8 cellular contexts compared by ENCODE assay signal in the genomic region with DNA sequence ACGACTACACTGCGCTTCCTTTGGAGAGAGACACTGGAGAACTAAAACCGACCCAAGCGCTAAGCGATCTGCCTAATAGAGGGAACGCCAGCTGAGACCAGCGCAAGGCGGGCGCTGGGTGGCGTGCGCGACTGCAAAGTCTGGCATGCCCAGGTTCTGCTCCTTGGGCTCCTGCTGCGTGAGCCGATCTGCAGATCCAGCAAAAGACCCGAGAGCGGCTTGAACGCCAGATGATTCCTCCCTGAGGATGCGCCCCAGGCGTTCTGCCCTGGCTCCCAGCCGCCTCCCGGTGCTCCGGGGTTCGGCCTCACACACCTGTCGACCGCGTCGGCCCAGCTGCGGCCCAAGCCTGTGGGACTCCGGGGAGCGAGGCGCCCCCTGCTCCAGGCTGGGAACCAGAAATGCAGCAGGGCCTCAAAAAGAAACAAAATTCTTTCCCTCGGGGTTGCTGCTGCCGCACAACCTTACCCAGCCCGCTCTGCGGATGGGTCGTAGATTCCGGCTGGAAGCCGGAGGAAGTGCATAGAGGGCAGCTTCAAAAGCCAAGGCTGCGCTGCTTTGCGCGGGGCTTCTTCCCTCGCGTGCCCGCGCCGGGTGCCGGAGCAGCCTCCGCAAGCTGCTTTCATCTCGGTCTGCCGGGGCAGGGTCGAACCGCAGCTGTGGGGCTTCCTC. TPM values are rescaled to one million over a fixed set of nuclear protein-coding genes. Genes with fewer than 3 reads are reported as not detected.
DNase-seq lines count a peak whose midpoint lies in the region; ATAC-seq and TF ChIP-seq lines count a peak whose summit lies in the region.

No MANE protein-coding gene starts in this region.

- H3K9ac ChIP-seq in KMS-11 = peak overlapping the region; percentile 70; the same call in 1 of the 2 replicates

- H3K4me1 ChIP-seq in KMS-11 (ENCODE audit: low read depth, poor library complexity, severe bottlenecking) = no peaks in the 10 kb centered on the region
- H3K4me1 ChIP-seq in heart left ventricle = peaks cover 0 to 39% (median 20%) of the 10 kb centered on the region in 12 donors
- peaks cover 6% of the 10 kb centered on the region for H3K4me1 ChIP-seq in prostate gland (replicated peaks)

- POLR2A ChIA-PET in RWPE1 (lab: Yijun Ruan, JAX; ENCODE audit: low non-redundant PET) = no interaction called here

- H3K4me2 ChIP-seq in KMS-11 = peak overlapping the region; percentile 74

- H3K36me3 ChIP-seq in KMS-11 (ENCODE audit: insufficient read depth) (no peaks in the 10 kb centered on the region), heart left ventricle (no peaks in the 10 kb centered on the region), prostate gland (no peaks in the 10 kb centered on the region)

- H4K20me1 ChIP-seq in KMS-11 (ENCODE audit: insufficient read depth) = no peaks in the 10 kb centered on the region

- intact Hi-C loops in heart left ventricle (cut with DNase I) = loop anchor here in 4 of 10 donors (5.0 to 10.0 kb wide), 3 partner anchors 154 to 159 kb away; no protein-coding TSS in a partner anchor
- intact Hi-C loops in prostate gland (cut with DNase I) = no loop called here

- H3K27ac ChIP-seq in KMS-11 (peak overlapping the region; percentile 55), RWPE1 (0 out of 2 replicates have a peak overlapping the region, but pooled peaks have one; percentile 5), heart left ventricle (no peak overlapping the region), prostate gland (no peak overlapping the region)

- ATAC-seq in GM21786 (IDR thresholded peaks at IDR 0.05; ENCODE audit: unreplicated experiment) (peak; percentile 94), heart left ventricle (peak; percentile 83 to 95 (median 95))

- peak; percentile 71 for DNase-seq in ELR (ENCODE audit: low read depth)
- peak; percentile 55 for DNase-seq in RWPE1 (ENCODE audit: low spot score)
- peak; percentile 74 for DNase-seq in activated naive CD4-positive, alpha-beta T cell treated with anti-CD3 and anti-CD28 coated beads, Interleukin-2, amount 50 U/mL, for 16 hours
- DNase-seq in heart left ventricle = peak in 4 of 5 donors; percentile 44 to 79 (median 60)
- peak; percentile 72 for DNase-seq in prostate gland (ENCODE audit: low spot score)
- no peak for DNase-seq in AML-193 (lab: John Stamatoyannopoulos, UW)

- WGBS in heart left ventricle, 4 donors = 1 to 9% (median 2%) methylated on average over 29 to 52 of the region's 52 CpGs
- 1% methylated on average over 30 of the region's 52 CpGs for WGBS in prostate gland

- H3K9me3 ChIP-seq in heart left ventricle = no peaks in the 10 kb centered on the region
- no peaks in the 10 kb centered on the region for H3K9me3 ChIP-seq in prostate gland

- H3K4me3 ChIP-seq in KMS-11 (IDR thresholded peaks at IDR 0.05; ENCODE audit: insufficient read depth, low read depth, low read length) (peak overlapping the region; percentile 33), heart left ventricle (peak overlapping the region; percentile 25 to 63 (median 52)), prostate gland (peak overlapping the region; percentile 34 to 38)

- no peaks in the 10 kb centered on the region for H3K79me2 ChIP-seq in KMS-11 (ENCODE audit: insufficient read depth, low read depth)

- TF ChIP-seq POLR2A in heart left ventricle (IDR thresholded peaks at IDR 0.05) (no peak), prostate gland (IDR thresholded peaks at IDR 0.05) (no peak)

- H2AFZ ChIP-seq in KMS-11 (ENCODE audit: low read depth) = peak overlapping the region; percentile 79

- H3K27me3 ChIP-seq in KMS-11 (ENCODE audit: insufficient read depth, low read depth) (no peaks in the 10 kb centered on the region), heart left ventricle (peaks cover 21 to 70% (median 57%) of the 10 kb centered on the region in 9 donors), prostate gland (replicated peaks; ENCODE audit: insufficient read depth) (peaks cover 15% of the 10 kb centered on the region)

- CTCF ChIA-PET in RWPE1 (lab: Yijun Ruan, JAX) = interaction anchor here (0.5 to 1.8 kb wide), 12 partner anchors 16 to 748 kb away, joined by 3 to 9 read pairs (median 4); a partner anchor contains a TSS

- TF ChIP-seq CTCF in KMS-11 (conservative IDR thresholded peaks at IDR 0.05; ENCODE audit: low read depth, low read length) = peak; percentile 41
- peak; percentile 74 for TF ChIP-seq CTCF in RWPE1 (conservative IDR thresholded peaks at IDR 0.05; ENCODE audit: low read depth)
- TF ChIP-seq CTCF in heart left ventricle (IDR thresholded peaks at IDR 0.05) = peak; percentile 8 to 60 (median 41)
- TF ChIP-seq CTCF in prostate gland (IDR thresholded peaks at IDR 0.05) = peak in 3 of 4 experiments; percentile 22 to 56 (median 39)

RNA-seq across cellular contexts. Expression of a gene that starts 17.9 kb away (rescaled TPM):
- total RNA-seq in heart left ventricle (not detected), prostate gland (under 1 TPM in 1 of 2 donors, not detected in 1; 0.74 TPM)
- polyA plus RNA-seq in heart left ventricle = not detected

RNA-seq across cellular contexts. Expression of a gene that starts 20.3 kb away (rescaled TPM):
- total RNA-seq in heart left ventricle (10 to 100 TPM; 13.8 to 24.2 (median 17.9) TPM), prostate gland (10 to 100 TPM; 37.8 to 83.4 TPM)
- polyA plus RNA-seq in heart left ventricle = 10 to 100 TPM; 12.3 to 19.0 TPM

Comparison
In these comparisons a context has a peak if more than half of its experiments do, and no peak if none do; other contexts are left out.
1. DNase-seq: peak in ELR (single experiment), RWPE1 (single experiment), activated naive CD4-positive, alpha-beta T cell treated with anti-CD3 and anti-CD28 coated beads, Interleukin-2, amount 50 U/mL, for 16 hours (single experiment), heart left ventricle (4 of 5) and prostate gland (single experiment); none in AML-193 (0 of 2).
2. H3K27ac ChIP-seq: peak in KMS-11 (single experiment) and RWPE1 (single experiment); none in heart left ventricle (0 of 12) and prostate gland (0 of 2).
3. Peak in every context shown above with its lines, with median percentiles within 50 percentile points of each other: H3K4me3 ChIP-seq and CTCF ChIP-seq.